8 cellular contexts compared by ENCODE assay signal in genomic region chr1:56576880-56577858, GRCh38. TPM values are rescaled to one million over a fixed set of nuclear protein-coding genes. Genes with fewer than 3 reads are reported as not detected.
A peak's percentile ranks its signal among the peaks of the same experiment; 100 is the strongest.
DNase-seq lines count a peak whose midpoint lies in the region; ATAC-seq, FAIRE-seq and TF ChIP-seq lines count a peak whose summit lies in the region.

No MANE protein-coding gene starts in this region.

- in situ Hi-C loops in astrocyte of the cerebellum (cut with HindIII; ENCODE audit: low sequenced_read_pairs): loop anchor here (25.0 kb wide), 1 partner anchor 1440 kb away; no protein-coding TSS in a partner anchor

- FAIRE-seq in kidney (lab: Jason Lieb, UNC): no peak

- peaks cover 13 to 27% of the 10 kb centered on the region in 2 donors for H3K4me1 ChIP-seq in kidney (ENCODE audit: control insufficient read depth in 1 of 2, insufficient read depth in 1 of 2, low read depth in 1 of 2, low read length in 2 of 2)

- H3K27ac ChIP-seq in kidney (ENCODE audit: low read depth in 2 of 2, low read length in 2 of 2): peak overlapping the region; percentile 95 to 98

- TF ChIP-seq CTCF in astrocyte of the cerebellum (IDR thresholded peaks at IDR 0.05; ENCODE audit: low read depth, low read length, missing control alignments): peak; percentile 40
- TF ChIP-seq CTCF in kidney (IDR thresholded peaks at IDR 0.05; ENCODE audit: borderline replicate concordance, extremely low read depth, insufficient read depth): peak; percentile 39

- DNase-seq in AG20443 (ENCODE audit: low spot score) (peak; percentile 30), HT-29 (ENCODE audit: low spot score) (peak; percentile 60), astrocyte of the cerebellum (ENCODE audit: low read depth) (no peak), kidney (no peak), superior temporal gyrus (ENCODE audit: extremely low spot score) (peak; percentile 79), epidermal melanocyte (ENCODE audit: insufficient read length, low spot score) (no peak)
- DNase-seq in stimulated activated CD4-positive, alpha-beta T cell treated with anti-CD3 and anti-CD28 coated beads, Interleukin-12 subunit alpha, Interleukin-12 subunit beta, amount 100 ng/mL, for 4 hours: no peak

- no peaks in the 10 kb centered on the region for H3K36me3 ChIP-seq in kidney (ENCODE audit: control insufficient read depth in 1 of 2, insufficient read depth in 2 of 2, low read length in 2 of 2)

- peak overlapping the region; percentile 88 for H3K4me3 ChIP-seq in astrocyte of the cerebellum (ENCODE audit: low read depth, low read length)
- peak overlapping the region; percentile 97 to 99 for H3K4me3 ChIP-seq in kidney (ENCODE audit: low read length in 2 of 2)

- peak overlapping the region; percentile 97 for H3K9ac ChIP-seq in kidney (ENCODE audit: low read length in 2 of 2)

- intact Hi-C loops in kidney (cut with DNase I): no loop called here

- no peak for ATAC-seq in HG03565 (IDR thresholded peaks at IDR 0.05; ENCODE audit: unreplicated experiment)

- no peaks in the 10 kb centered on the region for H3K9me3 ChIP-seq in kidney (ENCODE audit: control insufficient read depth in 1 of 2, low read length in 2 of 2)

RNA-seq across cellular contexts. Expression of gene PLPP3, which starts 2.2 kb away (rescaled TPM):
- 3.8 and 5.4 TPM in 2 replicates for total RNA-seq in HT-29 (2014; rRNA removed; shearing (Covaris generic))
- total RNA-seq in kidney: 107 TPM
- polyA plus RNA-seq in kidney (ENCODE audit: insufficient read depth, low read depth, low replicate concordance): 100 TPM

Comparison
In these comparisons a context has a peak if more than half of its experiments do, and no peak if none do; other contexts are left out.
1. DNase-seq: peak in AG20443 (single experiment), HT-29 (single experiment) and superior temporal gyrus (single experiment); none in astrocyte of the cerebellum (single experiment), kidney (single experiment), epidermal melanocyte (single experiment) and stimulated activated CD4-positive, alpha-beta T cell treated with anti-CD3 and anti-CD28 coated beads, Interleukin-12 subunit alpha, Interleukin-12 subunit beta, amount 100 ng/mL, for 4 hours (single experiment).
2. RNA of gene PLPP3, which starts 2.2 kb away (total RNA-seq): 107 TPM in kidney (single experiment); 3.8 to 5.4 TPM in HT-29; every median in the first group is over 10 times any median in the second.